In genomic region chr5:110726249-110727024, GRCh38 we compare ENCODE assay signal across 8 cellular contexts. TPM values are rescaled to one million over a fixed set of nuclear protein-coding genes. Genes with fewer than 3 reads are reported as not detected.
A peak's percentile ranks its signal among the peaks of the same experiment; 100 is the strongest.
DNase-seq lines count a peak whose midpoint lies in the region; ATAC-seq and TF ChIP-seq lines count a peak whose summit lies in the region.

Gene TMEM232 (minus strand): TSS chr5:110726671. CDS start chr5:110667352, 59,319 bp downstream.

- H3K36me3 ChIP-seq in spleen, result no peaks in the 10 kb centered on the region

- peak; percentile 100 for ATAC-seq in HG02678 (IDR thresholded peaks at IDR 0.05; ENCODE audit: unreplicated experiment)

- no peak for TF ChIP-seq POLR2A in spleen (IDR thresholded peaks at IDR 0.05)

- H3K27ac ChIP-seq in spleen, result no peak within 1 kb of the TSS

- no peaks in the 10 kb centered on the region for H3K9me3 ChIP-seq in spleen

- no peak for TF ChIP-seq CTCF in spleen (IDR thresholded peaks at IDR 0.05 in 8 of 11, conservative IDR thresholded peaks at IDR 0.05 in 3 of 11)

- peak; percentile 20 for DNase-seq in GM04503 (ENCODE audit: low read depth)
- peak; percentile 68 for DNase-seq in NCI-H2029 treated with DMSO at 0.1 percent for 48 hours (lab: John Stamatoyannopoulos, UW)
- peak; percentile 53 to 60 for DNase-seq in activated CD4-positive, alpha-beta T cell treated with anti-CD3 and anti-CD28 coated beads for 24 hours (ENCODE audit: low read depth in 2 of 2)
- peak; percentile 76 for DNase-seq in cerebellar cortex (ENCODE audit: low spot score)
- DNase-seq in iris pigment epithelial cell (ENCODE audit: low read depth), result peak; percentile 77
- DNase-seq in spleen, result peak; percentile 86
- no peak for DNase-seq in cortex of kidney (lab: John Stamatoyannopoulos, UW)

- WGBS in spleen, 5 donors, result 26 to 68% (median 36%) methylated on average over 17 of the region's 17 CpGs

- H3K4me3 ChIP-seq in spleen, result peak within 1 kb of the TSS; percentile 22 to 62 (median 41)

- no peaks in the 10 kb centered on the region for H3K27me3 ChIP-seq in spleen (replicated peaks in 1 of 7)

- intact Hi-C loops in spleen (cut with DNase I; ENCODE audit: low total_unique reads), result no loop called here

- H3K4me1 ChIP-seq in spleen, result peaks cover 0 to 8% (median 0%) of the 10 kb centered on the region in 6 donors

RNA-seq across cellular contexts. Expression of gene TMEM232, which starts in this region (rescaled TPM):
- total RNA-seq in spleen, result 1 to 10 TPM; 1.9 to 4.3 (median 3.3) TPM
- polyA plus RNA-seq in spleen, result under 1 TPM; 0.11 to 0.33 (median 0.16) TPM
